19 cellular contexts compared by ENCODE assay signal in genomic region chr2:8454797-8455196, GRCh38.
DNase-seq lines count a peak whose midpoint lies in the region; ATAC-seq and TF ChIP-seq lines count a peak whose summit lies in the region.
"Had no signal": no experiment of that assay in that cellular context is flagged by ENCODE, and none has a peak within 500 bp of the region (broad histone marks: within the 10 kb centered on the region; RNA-seq: fewer than 3 reads in every experiment).

No MANE protein-coding gene starts in this region.

- CTCF ChIA-PET in CD4-positive, alpha-beta memory T cell (lab: Charles Lee; ENCODE audit: partially characterized antibody), result interaction anchor here (1.1 to 2.0 kb wide), 3 partner anchors 90 to 1027 kb away, joined by 3 to 5 read pairs (median 4); no protein-coding TSS in a partner anchor

- H3K4me1 ChIP-seq in CD4-positive, alpha-beta memory T cell (ENCODE audit: insufficient read depth, low read length), result peaks cover 37% of the 10 kb centered on the region

- POLR2A ChIA-PET in CD4-positive, alpha-beta memory T cell (lab: Charles Lee; ENCODE audit: partially characterized antibody), result interaction anchor here (0.9 to 2.7 kb wide), 6 partner anchors 10 to 230 kb away, joined by 3 to 11 read pairs (median 4); partner anchors contain the start of gene ID2

- H3K36me3 Mint-ChIP-seq in CD4-positive, alpha-beta memory T cell, result peaks cover 0 to 4% of the 10 kb centered on the region in 2 donors
- H3K36me3 Mint-ChIP-seq in central memory CD8-positive, alpha-beta T cell (ENCODE audit: insufficient read depth), result no peaks in the 10 kb centered on the region
- H3K36me3 Mint-ChIP-seq in natural killer cell, result no peaks in the 10 kb centered on the region

- TF ChIP-seq CTCF in natural killer cell (IDR thresholded peaks at IDR 0.05), result no peak
- no peak for TF ChIP-seq CTCF in GM13977 (IDR thresholded peaks at IDR 0.05; ENCODE audit: extremely low read depth, insufficient read depth, missing control alignments)

- no peak overlapping the region for H3K27ac ChIP-seq in CD4-positive, alpha-beta memory T cell (ENCODE audit: low read depth, low read length)
- H3K27ac ChIP-seq: SK-N-MC, tibial artery had no signal

- peaks cover 24 to 47% (median 32%) of the 10 kb centered on the region in 4 donors for H3K4me1 Mint-ChIP-seq in CD4-positive, alpha-beta memory T cell
- peaks cover 26% of the 10 kb centered on the region for H3K4me1 Mint-ChIP-seq in central memory CD8-positive, alpha-beta T cell
- peaks cover 74 to 81% of the 10 kb centered on the region in 2 donors for H3K4me1 Mint-ChIP-seq in natural killer cell

- no peak for ATAC-seq in central memory CD8-positive, alpha-beta T cell (replicated peaks; ENCODE audit: extremely low read depth, poor library complexity, severe bottlenecking)
- ATAC-seq in natural killer cell (peak in 1 of 3 donors; percentile 1), HG03139 (IDR thresholded peaks at IDR 0.05; ENCODE audit: unreplicated experiment) (no peak)
- ATAC-seq: left lung, PC-3 had no signal

- no peaks in the 10 kb centered on the region for H3K9me3 Mint-ChIP-seq in CD4-positive, alpha-beta memory T cell
- no peaks in the 10 kb centered on the region for H3K9me3 Mint-ChIP-seq in central memory CD8-positive, alpha-beta T cell
- H3K9me3 Mint-ChIP-seq in natural killer cell, result no peaks in the 10 kb centered on the region
- H3K9me3 Mint-ChIP-seq: activated B cell treated with CpG ODN at 0.5 μM for 24 hours had no signal

- no peaks in the 10 kb centered on the region for H3K27me3 ChIP-seq in CD4-positive, alpha-beta memory T cell (ENCODE audit: insufficient read depth, low read length)

- H3K4me3 Mint-ChIP-seq in CD4-positive, alpha-beta memory T cell, result peak overlapping the region in 3 of 8 donors; percentile 46 to 92 (median 86)
- peak overlapping the region; percentile 16 for H3K4me3 Mint-ChIP-seq in central memory CD8-positive, alpha-beta T cell
- peak overlapping the region; percentile 95 for H3K4me3 Mint-ChIP-seq in natural killer cell
- H3K4me3 Mint-ChIP-seq: activated B cell treated with CpG ODN at 0.5 μM for 24 hours had no signal

- H3K9me3 ChIP-seq in CD4-positive, alpha-beta memory T cell (ENCODE audit: control insufficient read depth in 1 of 2, low read length in 2 of 2), result no peaks in the 10 kb centered on the region
- H3K9me3 ChIP-seq: esophagus squamous epithelium, left lung, tibial artery had no signal

- in situ Hi-C loops in GM13977 (cut with MboI; ENCODE audit: low pct_unique_long_range_greater_than_20kb, low sequenced_read_pairs, unreplicated experiment), result no loop called here

- H3K4me3 ChIP-seq in CD4-positive, alpha-beta memory T cell (ENCODE audit: low read length in 2 of 2), result no peak overlapping the region
- H3K4me3 ChIP-seq: esophagus squamous epithelium, left lung, SK-N-MC, tibial artery had no signal

- intact Hi-C loops in CD4-positive, alpha-beta memory T cell (cut with micrococcal nuclease), result no loop called here
- intact Hi-C loops in natural killer cell (cut with micrococcal nuclease), result loop anchor here (2.0 to 10.0 kb wide), 4 partner anchors 30 to 228 kb away; partner anchors contain the start of gene ID2

- no peaks in the 10 kb centered on the region for H3K36me3 ChIP-seq in CD4-positive, alpha-beta memory T cell (ENCODE audit: insufficient read depth, low read length)
- H3K36me3 ChIP-seq: esophagus squamous epithelium, left lung, tibial artery had no signal

- H3K27me3 Mint-ChIP-seq in CD4-positive, alpha-beta memory T cell, result no peaks in the 10 kb centered on the region
- H3K27me3 Mint-ChIP-seq in central memory CD8-positive, alpha-beta T cell, result no peaks in the 10 kb centered on the region
- no peaks in the 10 kb centered on the region for H3K27me3 Mint-ChIP-seq in natural killer cell (ENCODE audit: low read depth in 2 of 2)

- H3K27ac Mint-ChIP-seq in CD4-positive, alpha-beta memory T cell, result peak overlapping the region in 5 of 7 donors; percentile 47 to 98 (median 94)
- no peak overlapping the region for H3K27ac Mint-ChIP-seq in central memory CD8-positive, alpha-beta T cell (ENCODE audit: low read depth)
- peak overlapping the region; percentile 99 to 100 for H3K27ac Mint-ChIP-seq in natural killer cell
- H3K27ac Mint-ChIP-seq: activated B cell treated with CpG ODN at 0.5 μM for 24 hours had no signal

- DNase-seq in CD4-positive, alpha-beta memory T cell, result no peak
- DNase-seq in NCI-H1694 treated with DMSO at 0.1 percent for 48 hours (lab: John Stamatoyannopoulos, UW), result peak; percentile 27
- no peak for DNase-seq in central memory CD8-positive, alpha-beta T cell (ENCODE audit: low spot score in 2 of 2)
- DNase-seq in natural killer cell, result no peak
- no peak for DNase-seq in GM13977 (ENCODE audit: low spot score)
- no peak for DNase-seq in AG08396 (ENCODE audit: low spot score)
- DNase-seq: activated B cell treated with CpG ODN at 0.5 μM for 24 hours; activated gamma-delta T cell treated with Interleukin-2 at 50 U/mL for 16 hours; amniotic stem cell; effector CD8-positive, alpha-beta T cell; esophagus squamous epithelium; left lung; NCI-H526 treated with DMSO at 0.1 percent for 48 hours; PC-3; stimulated activated naive CD4-positive, alpha-beta T cell; T-helper 9 cell had no signal
